ENCODE assay signal across 17 cellular contexts in genomic region chr12:111691262-111691661, GRCh38. TPM values are rescaled to one million over a fixed set of nuclear protein-coding genes. Genes with fewer than 3 reads are reported as not detected.
DNase-seq lines count a peak whose midpoint lies in the region; ATAC-seq and TF ChIP-seq lines count a peak whose summit lies in the region.
"Had no signal": no experiment of that assay in that cellular context is flagged by ENCODE, and none has a peak within 500 bp of the region (broad histone marks: within the 10 kb centered on the region; RNA-seq: fewer than 3 reads in every experiment).

No MANE protein-coding gene starts in this region.

- H3K27ac Mint-ChIP-seq in T-helper 17 cell (peak overlapping the region; percentile 53), progenitor cell of endocrine pancreas (peak overlapping the region; percentile 2)

- ATAC-seq in T-helper 17 cell: no peak
- ATAC-seq in left lobe of liver: no peak
- ATAC-seq in HG03460 (IDR thresholded peaks at IDR 0.05; ENCODE audit: unreplicated experiment): no peak

- H3K27me3 Mint-ChIP-seq in T-helper 17 cell (no peaks in the 10 kb centered on the region), progenitor cell of endocrine pancreas (no peaks in the 10 kb centered on the region)
- H3K27me3 Mint-ChIP-seq: CD4-positive, alpha-beta memory T cell; CD4-positive, CD25-positive, alpha-beta regulatory T cell; CD8-positive, alpha-beta memory T cell had no signal

- H3K36me3 Mint-ChIP-seq in T-helper 17 cell (ENCODE audit: low read depth): peaks cover 13% of the 10 kb centered on the region
- peaks cover 7% of the 10 kb centered on the region for H3K36me3 Mint-ChIP-seq in progenitor cell of endocrine pancreas (ENCODE audit: insufficient read depth)

- no peaks in the 10 kb centered on the region for H3K9me3 Mint-ChIP-seq in progenitor cell of endocrine pancreas (ENCODE audit: low read depth)
- H3K9me3 Mint-ChIP-seq: CD14-positive monocyte; CD4-positive, alpha-beta memory T cell; CD4-positive, CD25-positive, alpha-beta regulatory T cell; CD8-positive, alpha-beta memory T cell had no signal

- peaks cover 26% of the 10 kb centered on the region for H3K4me1 Mint-ChIP-seq in T-helper 17 cell
- peaks cover 7% of the 10 kb centered on the region for H3K4me1 Mint-ChIP-seq in progenitor cell of endocrine pancreas (ENCODE audit: low read depth)

- no peak for TF ChIP-seq CTCF in progenitor cell of endocrine pancreas (IDR thresholded peaks at IDR 0.05; ENCODE audit: unreplicated experiment)

- H3K9me3 ChIP-seq in T-helper 17 cell (ENCODE audit: control insufficient read depth, low read length, poor library complexity, severe bottlenecking): no peaks in the 10 kb centered on the region
- H3K9me3 ChIP-seq: BE2C, BLaER1 had no signal

- DNase-seq in T-helper 17 cell (no peak), progenitor cell of endocrine pancreas (ENCODE audit: low spot score, unreplicated experiment) (no peak), DMS 273 treated with DMSO at 0.1 percent for 48 hours (lab: John Stamatoyannopoulos, UW) (no peak), left lobe of liver (ENCODE audit: low spot score) (no peak)
- DNase-seq: 8988T; ACHN; BE2C; C1 segment of cervical spinal cord; CD4-positive, alpha-beta memory T cell; CD4-positive, CD25-positive, alpha-beta regulatory T cell; CD8-positive, alpha-beta memory T cell; COR-L47; DMS79 treated with DMSO at 0.1 percent for 48 hours; GF-D8 had no signal

- H3K4me3 Mint-ChIP-seq in T-helper 17 cell (no peak overlapping the region), progenitor cell of endocrine pancreas (ENCODE audit: low read depth) (no peak overlapping the region)
- H3K4me3 Mint-ChIP-seq: CD14-positive monocyte; CD4-positive, alpha-beta memory T cell; CD4-positive, CD25-positive, alpha-beta regulatory T cell; CD8-positive, alpha-beta memory T cell had no signal

RNA-seq across cellular contexts. Expression of gene ACAD10, which starts 5.4 kb away (rescaled TPM):
- 10 to 100 TPM; 25.1 to 27.9 TPM for total RNA-seq in T-helper 17 cell
- total RNA-seq in progenitor cell of endocrine pancreas: 59.4 and 62.3 TPM in 2 replicates
- total RNA-seq in left lobe of liver: 27.3 TPM

RNA-seq across cellular contexts. Expression of gene BRAP, which starts 5.5 kb away (rescaled TPM):
- total RNA-seq in T-helper 17 cell (10 to 100 TPM; 18.1 to 24.3 TPM), progenitor cell of endocrine pancreas (23.1 and 23.6 TPM in 2 replicates), left lobe of liver (7.5 TPM)
